12 cellular contexts compared by ENCODE assay signal in the genomic region with DNA sequence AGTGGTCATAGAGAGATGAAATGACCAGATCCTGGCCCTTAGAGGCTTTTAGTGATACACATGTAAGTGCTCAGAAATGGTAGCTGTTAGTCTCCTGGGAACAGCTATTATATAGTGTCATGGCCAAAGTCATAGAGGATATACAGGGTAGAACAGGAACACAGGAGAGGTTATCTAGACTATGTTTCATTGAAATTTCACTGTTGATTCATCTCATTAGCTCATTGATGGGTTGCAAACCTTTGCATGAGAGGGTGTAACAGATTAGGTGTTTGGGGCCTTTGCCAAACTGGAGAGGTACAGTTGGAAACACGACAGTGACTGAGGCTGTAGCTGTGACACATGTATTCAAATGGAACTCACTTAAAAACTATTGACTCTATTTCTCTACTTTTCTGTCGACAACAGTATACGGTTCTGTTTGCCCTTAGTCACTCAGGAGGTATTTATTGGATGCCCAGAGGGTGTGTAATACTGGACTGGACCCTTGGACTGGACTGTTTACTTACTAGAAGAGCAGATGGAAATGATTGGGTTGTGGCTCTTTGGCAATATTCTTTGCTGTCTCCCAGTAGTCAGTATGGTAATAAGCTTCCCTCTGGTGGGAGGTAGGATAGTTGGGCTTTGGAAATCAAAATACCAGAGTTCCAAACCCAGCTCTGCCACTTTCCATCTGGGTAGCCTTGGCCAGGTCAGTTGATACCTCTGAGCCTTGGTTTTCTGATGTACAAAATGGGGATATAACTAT. TPM values are rescaled to one million over a fixed set of nuclear protein-coding genes. Genes with fewer than 3 reads are reported as not detected.
DNase-seq lines count a peak whose midpoint lies in the region; ATAC-seq and TF ChIP-seq lines count a peak whose summit lies in the region.
"Had no signal": no experiment of that assay in that cellular context is flagged by ENCODE, and none has a peak within 500 bp of the region (broad histone marks: within the 10 kb centered on the region; RNA-seq: fewer than 3 reads in every experiment).

No MANE protein-coding gene starts in this region.

- no peaks in the 10 kb centered on the region for H3K36me3 Mint-ChIP-seq in T-helper 17 cell (ENCODE audit: low read depth)
- peaks cover 26% of the 10 kb centered on the region for H3K36me3 Mint-ChIP-seq in type B pancreatic cell

- H3K4me1 Mint-ChIP-seq in T-helper 17 cell (peaks cover 34% of the 10 kb centered on the region), type B pancreatic cell (ENCODE audit: unreplicated experiment) (peaks cover 36% of the 10 kb centered on the region)

- H3K4me1 ChIP-seq in left ventricle myocardium inferior = peaks cover 51% of the 10 kb centered on the region

- H3K27me3 Mint-ChIP-seq in T-helper 17 cell (no peaks in the 10 kb centered on the region), type B pancreatic cell (no peaks in the 10 kb centered on the region)
- H3K27me3 Mint-ChIP-seq: brain; CD4-positive, CD25-positive, alpha-beta regulatory T cell had no signal

- no peak overlapping the region for H3K27ac ChIP-seq in left ventricle myocardium inferior (replicated peaks)
- H3K27ac ChIP-seq: VCaP had no signal

- peaks cover 4% of the 10 kb centered on the region for H3K9me3 ChIP-seq in left ventricle myocardium inferior (replicated peaks)
- no peaks in the 10 kb centered on the region for H3K9me3 ChIP-seq in T-helper 17 cell (ENCODE audit: control insufficient read depth, low read length, poor library complexity, severe bottlenecking)

- no peaks in the 10 kb centered on the region for H3K36me3 ChIP-seq in left ventricle myocardium inferior

- peaks cover 11% of the 10 kb centered on the region for H3K9me3 Mint-ChIP-seq in type B pancreatic cell
- H3K9me3 Mint-ChIP-seq: CD4-positive, CD25-positive, alpha-beta regulatory T cell had no signal

- CTCF ChIA-PET in HEK293T (lab: Yijun Ruan, JAX) = interaction anchor here (0.6 kb wide), 1 partner anchor 240 kb away, joined by 3 read pairs; a partner anchor contains a TSS

- intact Hi-C loops in Right ventricle myocardium superior (cut with DNase I) = no loop called here
- intact Hi-C loops in left ventricle myocardium inferior (cut with micrococcal nuclease) = no loop called here
- intact Hi-C loops in left ventricle myocardium superior (cut with micrococcal nuclease) = no loop called here

- H3K27me3 ChIP-seq in left ventricle myocardium inferior (ENCODE audit: low read depth) = no peaks in the 10 kb centered on the region

- POLR2A ChIA-PET in HEK293T (lab: Yijun Ruan, JAX) = interaction anchor here (0.8 kb wide), 1 partner anchor 8 kb away, joined by 4 read pairs; no protein-coding TSS in a partner anchor

- peak overlapping the region; percentile 29 for H3K27ac Mint-ChIP-seq in T-helper 17 cell
- peak overlapping the region; percentile 63 for H3K27ac Mint-ChIP-seq in type B pancreatic cell

- peak; percentile 34 for ATAC-seq in Right ventricle myocardium superior (ENCODE audit: poor library complexity)
- ATAC-seq in T-helper 17 cell = no peak
- peak; percentile 41 for ATAC-seq in left ventricle myocardium superior
- ATAC-seq in HG02678 (IDR thresholded peaks at IDR 0.05; ENCODE audit: unreplicated experiment) = no peak

- TF ChIP-seq CTCF in left ventricle myocardium inferior (IDR thresholded peaks at IDR 0.05; ENCODE audit: borderline replicate concordance) = no peak
- TF ChIP-seq CTCF in type B pancreatic cell (conservative IDR thresholded peaks at IDR 0.05) = no peak

- DNase-seq in Right ventricle myocardium superior (no peak), left ventricle myocardium inferior (no peak), T-helper 17 cell (no peak), left ventricle myocardium superior (no peak), type B pancreatic cell (ENCODE audit: extremely low spot score, unreplicated experiment) (no peak), NAMALWA (ENCODE audit: low spot score) (no peak), HEK293T (ENCODE audit: extremely low spot score) (no peak)
- DNase-seq: CD4-positive, CD25-positive, alpha-beta regulatory T cell; NCI-H2171 treated with DMSO at 0.1 percent for 48 hours had no signal

- no peak overlapping the region for H3K4me3 Mint-ChIP-seq in T-helper 17 cell
- H3K4me3 Mint-ChIP-seq in type B pancreatic cell = no peak overlapping the region
- H3K4me3 Mint-ChIP-seq: brain; CD4-positive, CD25-positive, alpha-beta regulatory T cell had no signal

- H3K4me3 ChIP-seq in left ventricle myocardium inferior = no peak overlapping the region

TF ChIP-seq in HEK293T, 16 proteins besides CTCF, POLR2A, EP300 and RAD21:
- TF ChIP-seq HDGF (IDR thresholded peaks at IDR 0.05; ENCODE audit: borderline replicate concordance) = no peak
- TF ChIP-seq FOXK2 (IDR thresholded peaks at IDR 0.05) = no peak
- TF ChIP-seq FOXM1 (IDR thresholded peaks at IDR 0.05; ENCODE audit: borderline replicate concordance) = no peak
- TF ChIP-seq LEF1 (IDR thresholded peaks at IDR 0.05; ENCODE audit: borderline replicate concordance) = no peak
- no peak for TF ChIP-seq NFRKB (IDR thresholded peaks at IDR 0.05)
- TF ChIP-seq SP1 (IDR thresholded peaks at IDR 0.05) = no peak
- no peak for TF ChIP-seq BHLHE40 (IDR thresholded peaks at IDR 0.05; ENCODE audit: borderline replicate concordance)
- TF ChIP-seq L3MBTL2 (conservative IDR thresholded peaks at IDR 0.05) = no peak
- TF ChIP-seq ELF4 (IDR thresholded peaks at IDR 0.05) = no peak
- TF ChIP-seq, protein P1, sequence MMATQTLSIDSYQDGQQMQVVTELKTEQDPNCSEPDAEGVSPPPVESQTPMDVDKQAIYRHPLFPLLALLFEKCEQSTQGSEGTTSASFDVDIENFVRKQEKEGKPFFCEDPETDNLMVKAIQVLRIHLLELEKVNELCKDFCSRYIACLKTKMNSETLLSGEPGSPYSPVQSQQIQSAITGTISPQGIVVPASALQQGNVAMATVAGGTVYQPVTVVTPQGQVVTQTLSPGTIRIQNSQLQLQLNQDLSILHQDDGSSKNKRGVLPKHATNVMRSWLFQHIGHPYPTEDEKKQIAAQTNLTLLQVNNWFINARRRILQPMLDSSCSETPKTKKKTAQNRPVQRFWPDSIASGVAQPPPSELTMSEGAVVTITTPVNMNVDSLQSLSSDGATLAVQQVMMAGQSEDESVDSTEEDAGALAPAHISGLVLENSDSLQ (IDR thresholded peaks at IDR 0.05) = no peak
- no peak for TF ChIP-seq ZNF384 (IDR thresholded peaks at IDR 0.05)
- no peak for TF ChIP-seq FOXA1 (IDR thresholded peaks at IDR 0.05)
- TF ChIP-seq CTBP1 (IDR thresholded peaks at IDR 0.05; ENCODE audit: borderline replicate concordance) = no peak
- TF ChIP-seq TARDBP (IDR thresholded peaks at IDR 0.05) = no peak
TF ChIP-seq in HEK293T: peak in this region for 0.

RNA-seq across cellular contexts. Expression of a gene that starts 29.8 kb away (rescaled TPM):
- total RNA-seq in Right ventricle myocardium superior (62.6 TPM), left ventricle myocardium inferior (75.4 TPM), T-helper 17 cell (10 to 100 TPM; 33.6 to 34.0 TPM), left ventricle myocardium superior (69.7 TPM), type B pancreatic cell (ENCODE audit: low replicate concordance) (54.1 and 72.3 TPM in 2 replicates)

RNA-seq across cellular contexts. Expression of a gene that starts 40.0 kb away (rescaled TPM):
- total RNA-seq in Right ventricle myocardium superior (78.0 TPM), left ventricle myocardium inferior (87.3 TPM), T-helper 17 cell (10 to 100 TPM; 37.0 to 39.7 TPM), left ventricle myocardium superior (85.2 TPM), type B pancreatic cell (ENCODE audit: low replicate concordance) (128 and 135 TPM in 2 replicates)

Comparison
In these comparisons a context has a peak if more than half of its experiments do, and no peak if none do; other contexts are left out.
1. ATAC-seq: peak in Right ventricle myocardium superior (single experiment) and left ventricle myocardium superior (single experiment); none in T-helper 17 cell (single experiment) and HG02678 (single experiment).